1 cellular context compared by ENCODE assay signal in the genomic region with DNA sequence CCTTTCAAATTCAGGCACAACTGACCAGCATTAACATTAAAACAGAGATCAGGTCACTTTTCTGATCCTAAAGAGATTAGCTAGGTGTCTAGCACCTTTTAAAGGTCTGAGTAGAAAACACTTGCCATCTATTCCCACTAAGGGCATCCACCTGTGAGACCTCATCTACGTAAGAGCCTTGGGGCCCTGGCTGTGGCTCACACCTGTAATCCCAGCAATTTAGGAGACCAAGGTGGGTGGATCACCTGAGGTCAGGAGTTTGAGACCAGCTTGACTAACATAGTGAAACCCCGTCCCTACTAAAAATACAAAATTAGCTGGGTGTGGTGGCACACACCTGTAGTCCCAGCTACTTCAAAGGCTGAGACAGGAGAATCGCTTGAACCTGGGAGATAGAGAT.
TF ChIP-seq lines count a peak whose summit lies in the region.

No MANE protein-coding gene starts in this region.

TF ChIP-seq in GM12878, 131 proteins besides CTCF, POLR2A, EP300 and RAD21:
- TF ChIP-seq LARP7 (IDR thresholded peaks at IDR 0.05) (no peak), MTA2 (IDR thresholded peaks at IDR 0.05; ENCODE audit: low read depth) (no peak), GATAD2B (conservative IDR thresholded peaks at IDR 0.05; ENCODE audit: low read depth) (no peak), TCF7 (IDR thresholded peaks at IDR 0.05; ENCODE audit: borderline replicate concordance) (no peak), CREB1 (IDR thresholded peaks at IDR 0.05; ENCODE audit: low read depth) (no peak), IKZF1 (conservative IDR thresholded peaks at IDR 0.05) (no peak), TCF12 (IDR thresholded peaks at IDR 0.05; ENCODE audit: low read depth, low read length) (no peak)
- TF ChIP-seq, protein P1, sequence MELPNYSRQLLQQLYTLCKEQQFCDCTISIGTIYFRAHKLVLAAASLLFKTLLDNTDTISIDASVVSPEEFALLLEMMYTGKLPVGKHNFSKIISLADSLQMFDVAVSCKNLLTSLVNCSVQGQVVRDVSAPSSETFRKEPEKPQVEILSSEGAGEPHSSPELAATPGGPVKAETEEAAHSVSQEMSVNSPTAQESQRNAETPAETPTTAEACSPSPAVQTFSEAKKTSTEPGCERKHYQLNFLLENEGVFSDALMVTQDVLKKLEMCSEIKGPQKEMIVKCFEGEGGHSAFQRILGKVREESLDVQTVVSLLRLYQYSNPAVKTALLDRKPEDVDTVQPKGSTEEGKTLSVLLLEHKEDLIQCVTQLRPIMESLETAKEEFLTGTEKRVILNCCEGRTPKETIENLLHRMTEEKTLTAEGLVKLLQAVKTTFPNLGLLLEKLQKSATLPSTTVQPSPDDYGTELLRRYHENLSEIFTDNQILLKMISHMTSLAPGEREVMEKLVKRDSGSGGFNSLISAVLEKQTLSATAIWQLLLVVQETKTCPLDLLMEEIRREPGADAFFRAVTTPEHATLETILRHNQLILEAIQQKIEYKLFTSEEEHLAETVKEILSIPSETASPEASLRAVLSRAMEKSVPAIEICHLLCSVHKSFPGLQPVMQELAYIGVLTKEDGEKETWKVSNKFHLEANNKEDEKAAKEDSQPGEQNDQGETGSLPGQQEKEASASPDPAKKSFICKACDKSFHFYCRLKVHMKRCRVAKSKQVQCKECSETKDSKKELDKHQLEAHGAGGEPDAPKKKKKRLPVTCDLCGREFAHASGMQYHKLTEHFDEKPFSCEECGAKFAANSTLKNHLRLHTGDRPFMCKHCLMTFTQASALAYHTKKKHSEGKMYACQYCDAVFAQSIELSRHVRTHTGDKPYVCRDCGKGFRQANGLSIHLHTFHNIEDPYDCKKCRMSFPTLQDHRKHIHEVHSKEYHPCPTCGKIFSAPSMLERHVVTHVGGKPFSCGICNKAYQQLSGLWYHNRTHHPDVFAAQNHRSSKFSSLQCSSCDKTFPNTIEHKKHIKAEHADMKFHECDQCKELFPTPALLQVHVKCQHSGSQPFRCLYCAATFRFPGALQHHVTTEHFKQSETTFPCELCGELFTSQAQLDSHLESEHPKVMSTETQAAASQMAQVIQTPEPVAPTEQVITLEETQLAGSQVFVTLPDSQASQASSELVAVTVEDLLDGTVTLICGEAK (IDR thresholded peaks at IDR 0.05; ENCODE audit: borderline replicate concordance), result no peak
